In the genomic region with DNA sequence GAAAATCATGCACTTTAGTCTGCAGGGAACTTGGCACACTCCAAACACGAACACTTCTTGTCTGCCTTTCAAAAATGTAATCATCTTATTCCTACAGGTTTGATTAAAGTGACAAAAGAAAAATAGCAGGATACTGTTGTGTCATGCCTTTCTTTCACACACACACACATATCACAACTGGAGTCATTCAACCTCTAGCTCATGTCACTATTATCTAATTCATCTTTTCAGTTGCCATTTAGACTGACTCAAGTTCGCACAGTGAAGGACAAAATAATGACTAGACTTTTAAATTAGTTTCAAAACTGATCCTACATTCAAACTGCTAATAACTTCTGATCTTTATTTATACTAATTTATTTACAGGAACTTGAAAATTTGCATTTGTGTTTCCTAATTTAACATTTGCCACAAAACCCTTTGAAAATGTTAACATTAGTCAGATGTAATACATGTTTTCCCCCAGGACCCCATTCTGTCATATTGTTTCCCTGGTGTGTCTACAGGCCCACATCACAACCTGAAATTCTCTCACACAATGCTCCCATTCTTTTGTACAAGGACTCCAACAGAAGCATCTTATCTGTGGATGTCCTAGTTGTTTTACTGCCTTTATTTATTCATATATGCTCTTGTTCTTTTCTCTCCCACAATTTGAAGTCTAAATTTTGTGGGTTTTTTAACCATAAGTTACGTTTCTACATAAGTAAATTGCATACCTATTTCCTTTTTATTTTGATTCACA, we compare ENCODE assay signal across 24 cellular contexts.
"Had no signal": no experiment of that assay in that cellular context is flagged by ENCODE, and none has a peak within 500 bp of the region (broad histone marks: within the 10 kb centered on the region; RNA-seq: fewer than 3 reads in every experiment).

No MANE protein-coding gene starts in this region.

- DNase-seq: activated B cell treated with CpG ODN at 0.5 μM for 24 hours; activated CD4-positive, alpha-beta memory T cell treated with anti-CD3 and anti-CD28 coated beads for 36 hours; activated CD4-positive, alpha-beta T cell treated with anti-CD3 and anti-CD28 coated beads for 1 hour; activated CD4-positive, alpha-beta T cell treated with anti-CD3 and anti-CD28 coated beads, Interleukin-2, amount 10 ng/mL, durations not matched to agents 24 days and 14 days; activated CD8-positive, alpha-beta memory T cell treated with anti-CD3 and anti-CD28 coated beads for 24 hours; activated gamma-delta T cell treated with Interleukin-2 at 50 U/mL for 16 hours; activated naive CD4-positive, alpha-beta T cell treated with anti-CD3 and anti-CD28 coated beads, Interleukin-2, amount 10 ng/mL, durations not matched to agents 7 days and 5 days; activated naive CD8-positive, alpha-beta T cell treated with anti-CD3 and anti-CD28 coated beads for 36 hours; activated T-cell treated with anti-CD3 and anti-CD28 coated beads for 4 hours; activated T-cell treated with anti-CD3 and anti-CD28 coated beads, Interleukin-2, amount 50 U/mL, for 48 hours; aorta; body of pancreas; Karpas-422; MM.1S; NCI-H1436 treated with DMSO at 0.1 percent for 48 hours; NCI-H187; NCI-H510A treated with DMSO at 0.1 percent for 48 hours; Peyer's patch; Right ventricle myocardium superior; T-cell; T-helper 2 cell; T1000 had no signal

- H3K27ac ChIP-seq: body of pancreas, Peyer's patch, RWPE1, SJSA1 had no signal

- H3K27me3 ChIP-seq: body of pancreas, Peyer's patch, SJSA1 had no signal
